Comparison of ENCODE assay signal across 8 cellular contexts in the genomic region with DNA sequence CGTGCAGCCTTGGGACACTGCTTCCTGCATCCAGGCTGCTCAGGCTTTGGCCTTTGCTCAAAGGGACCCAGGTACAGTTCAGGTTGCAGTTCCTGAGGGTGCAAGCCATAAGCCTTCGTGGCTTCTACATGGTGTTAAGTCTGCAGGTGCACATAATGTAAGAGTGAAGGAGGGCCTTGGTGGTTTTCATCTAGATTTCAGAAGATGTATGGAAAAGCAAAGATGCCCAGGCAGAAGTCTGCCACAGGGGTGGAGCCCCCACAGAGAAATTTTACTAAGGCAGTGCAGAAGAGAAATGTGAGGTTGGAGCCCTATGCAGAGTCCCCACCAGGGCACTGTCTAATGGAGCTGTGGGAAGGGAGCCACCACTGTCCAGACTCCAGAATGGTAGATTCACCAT.
"Had no signal": no experiment of that assay in that cellular context is flagged by ENCODE, and none has a peak within 500 bp of the region (broad histone marks: within the 10 kb centered on the region; RNA-seq: fewer than 3 reads in every experiment).

No MANE protein-coding gene starts in this region.

- DNase-seq: GDM1, GF-D8 had no signal

- ATAC-seq: GM12878 had no signal

- FAIRE-seq: G401.6, GM12878, GM12891, GM12892, GM18507, GM19239 had no signal

- H3K4me3 ChIP-seq: GM12878 had no signal
